ENCODE assay signal across 8 cellular contexts in genomic region chr1:32200226-32201010, GRCh38. TPM values are rescaled to one million over a fixed set of nuclear protein-coding genes. Genes with fewer than 3 reads are reported as not detected.
DNase-seq lines count a peak whose midpoint lies in the region; ATAC-seq lines count a peak whose summit lies in the region.

Gene CCDC28B (plus strand): TSS chr1:32200595. CDS start chr1:32201936, 1,341 bp downstream.

- DNase-seq in COR-L47 (lab: John Stamatoyannopoulos, UW) (peak; percentile 80), NOMO-1 treated with DMSO at 0.1 percent for 48 hours (lab: John Stamatoyannopoulos, UW; ENCODE audit: unreplicated experiment) (peak; percentile 49), activated T-cell treated with anti-CD3 and anti-CD28 coated beads for 24 hours (ENCODE audit: low read depth) (peak; percentile 30), epidermal melanocyte (ENCODE audit: insufficient read length, low spot score) (peak; percentile 64)
- peak; percentile 73 for DNase-seq in stimulated activated CD8-positive, alpha-beta memory T cell treated with anti-CD3 and anti-CD28 coated beads, Interleukin-4, amount 100 ng/mL, for 48 hours

- WGBS in mesodermal cell (ENCODE audit: insufficient coverage in 2 of 2), 2 experiments = 0% methylated on average over 16 to 19 of the region's 34 CpGs

- peak within 1 kb of the TSS; percentile 88 for H3K27ac ChIP-seq in mesodermal cell (ENCODE audit: low read depth, low read length, severe bottlenecking)

- peaks cover 10% of the 10 kb centered on the region for H3K4me1 ChIP-seq in mesodermal cell (ENCODE audit: control insufficient read depth, insufficient read depth, low read length, poor library complexity, severe bottlenecking)

- peak within 1 kb of the TSS; percentile 55 for H3K4me3 ChIP-seq in mesodermal cell (ENCODE audit: extremely low read depth, insufficient read depth, low read length, poor library complexity, severe bottlenecking)

- ATAC-seq in HG03045 (IDR thresholded peaks at IDR 0.05; ENCODE audit: unreplicated experiment) (peak; percentile 25), GM21619 (IDR thresholded peaks at IDR 0.05; ENCODE audit: unreplicated experiment) (no peak)

- peaks cover 28% of the 10 kb centered on the region for H3K36me3 ChIP-seq in mesodermal cell (ENCODE audit: control insufficient read depth, insufficient read depth, low read length)

- H3K9me3 ChIP-seq in mesodermal cell (ENCODE audit: control insufficient read depth, low read length) = no peaks in the 10 kb centered on the region

RNA-seq across cellular contexts. Expression of gene CCDC28B, which starts in this region (rescaled TPM):
- 30.2 TPM for polyA plus RNA-seq in mesodermal cell (2013, experiment 1 of 2)
- polyA plus RNA-seq in mesodermal cell (2013, experiment 2 of 2) = 33.3 TPM

Comparison
In these comparisons a context has a peak if more than half of its experiments do, and no peak if none do; other contexts are left out.
1. DNase-seq: peak in every context shown above with its lines; median percentile 80 in COR-L47; 73 in stimulated activated CD8-positive, alpha-beta memory T cell treated with anti-CD3 and anti-CD28 coated beads, Interleukin-4, amount 100 ng/mL, for 48 hours; 64 in epidermal melanocyte; 49 in NOMO-1 treated with DMSO at 0.1 percent for 48 hours; 30 in activated T-cell treated with anti-CD3 and anti-CD28 coated beads for 24 hours.